ENCODE assay signal across 18 cellular contexts in the genomic region with DNA sequence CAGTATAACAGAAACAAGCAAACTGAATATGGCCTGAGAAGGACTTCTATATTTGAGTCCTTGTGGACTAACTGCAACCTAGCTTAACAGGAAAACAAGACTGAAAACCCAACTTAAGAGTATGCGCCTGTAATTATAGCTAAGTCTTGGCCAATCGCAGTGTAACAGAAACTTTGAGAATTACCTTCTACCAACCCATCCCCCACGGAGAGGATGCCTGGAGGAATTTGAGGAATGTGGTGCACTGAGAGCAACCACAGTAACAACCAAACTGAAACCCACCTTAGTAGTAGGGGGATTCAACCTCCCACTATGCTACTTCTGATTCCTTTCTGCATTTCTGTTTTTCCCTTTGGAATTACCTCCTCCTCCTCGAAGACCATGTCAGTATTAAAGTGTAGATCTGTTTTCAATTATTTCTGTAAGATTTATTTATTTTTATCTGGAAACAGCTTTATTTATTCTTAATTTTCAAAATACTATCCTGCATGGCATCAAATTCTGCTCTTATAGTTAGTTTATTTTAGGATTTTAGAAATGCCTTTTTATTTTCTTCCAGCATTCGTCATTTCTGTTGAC.
A peak's percentile ranks its signal among the peaks of the same experiment; 100 is the strongest.
DNase-seq lines count a peak whose midpoint lies in the region; ATAC-seq and TF ChIP-seq lines count a peak whose summit lies in the region.
"Had no signal": no experiment of that assay in that cellular context is flagged by ENCODE, and none has a peak within 500 bp of the region (broad histone marks: within the 10 kb centered on the region; RNA-seq: fewer than 3 reads in every experiment).

No MANE protein-coding gene starts in this region.

- H3K9me3 ChIP-seq in HUES64 (ENCODE audit: insufficient read depth, low read depth, low read length) (no peaks in the 10 kb centered on the region), hepatocyte (ENCODE audit: low read depth) (no peaks in the 10 kb centered on the region), trophoblast cell (ENCODE audit: insufficient read depth, low read depth, low read length) (no peaks in the 10 kb centered on the region)
- H3K9me3 ChIP-seq: MG63, SJSA1 had no signal

- no peak overlapping the region for H4K91ac ChIP-seq in trophoblast cell (ENCODE audit: low read depth, low read length)

- H2BK5ac ChIP-seq in trophoblast cell (ENCODE audit: low read depth, low read length, poor library complexity): no peak overlapping the region

- DNase-seq in hepatocyte (ENCODE audit: low spot score) (no peak), iPS-NIHi7 (ENCODE audit: extremely low spot score) (peak; percentile 77), trophoblast cell (no peak), LoVo (ENCODE audit: low spot score) (no peak), foreskin fibroblast (no peak)
- DNase-seq in activated T-cell treated with anti-CD3 and anti-CD28 coated beads, Interleukin-2, amount 50 U/mL, for 24 hours: no peak
- DNase-seq: GF-D8, MG63, NCI-H1092, NCI-H146, NCI-H2081, NCI-H510A treated with DMSO at 0.1 percent for 48 hours, NCI-H82 had no signal

- WGBS in HUES64: 38% methylated on average over 1 of the region's 5 CpGs
- 34% methylated on average over 5 of the region's 5 CpGs for WGBS in hepatocyte (ENCODE audit: low lambda C conversion rate, missing lambda C conversion rate)
- no CpG with 5 or more reads among the region's 5 CpGs for WGBS in trophoblast cell (ENCODE audit: extremely low coverage, insufficient coverage, insufficient read length)

- TF ChIP-seq CTCF in hepatocyte (IDR thresholded peaks at IDR 0.05; ENCODE audit: poor library complexity): no peak
- no peak for TF ChIP-seq CTCF in foreskin fibroblast (IDR thresholded peaks at IDR 0.05; ENCODE audit: low read depth, low read length)

- H3K4me3 Mint-ChIP-seq in activated T-cell treated with anti-CD3 and anti-CD28 coated beads, Interleukin-2, amount 50 U/mL, for 24 hours: no peak overlapping the region

- H3K36me3 ChIP-seq in HUES64 (ENCODE audit: insufficient read depth, low read length): no peaks in the 10 kb centered on the region
- H3K36me3 ChIP-seq in hepatocyte (replicated peaks; ENCODE audit: insufficient read depth, low read depth): no peaks in the 10 kb centered on the region
- H3K36me3 ChIP-seq in trophoblast cell (ENCODE audit: control insufficient read depth in 1 of 2, insufficient read depth in 2 of 2, low read length in 2 of 2): no peaks in the 10 kb centered on the region
- H3K36me3 ChIP-seq: MG63, SJSA1 had no signal

- no peaks in the 10 kb centered on the region for H3K4me1 Mint-ChIP-seq in activated T-cell treated with anti-CD3 and anti-CD28 coated beads, Interleukin-2, amount 50 U/mL, for 24 hours (ENCODE audit: low read depth)

- H2AFZ ChIP-seq in hepatocyte (peak overlapping the region; percentile 12), trophoblast cell (ENCODE audit: insufficient read depth, low read length, poor library complexity) (no peak overlapping the region)

- no peak overlapping the region for H3K18ac ChIP-seq in trophoblast cell (ENCODE audit: low read length)

- H3K27ac ChIP-seq in HUES64 (ENCODE audit: low read depth, low read length) (peak overlapping the region; percentile 74), hepatocyte (no peak overlapping the region), trophoblast cell (ENCODE audit: low read depth, low read length) (no peak overlapping the region)
- H3K27ac ChIP-seq: C4-2B, SJSA1 had no signal

- H4K8ac ChIP-seq in trophoblast cell (ENCODE audit: low read depth, low read length): no peak overlapping the region

- no peak overlapping the region for H3K4ac ChIP-seq in trophoblast cell (ENCODE audit: low read depth, low read length)

- no peak overlapping the region for H3K27ac Mint-ChIP-seq in activated T-cell treated with anti-CD3 and anti-CD28 coated beads, Interleukin-2, amount 50 U/mL, for 24 hours

- H3K4me3 ChIP-seq in HUES64 (ENCODE audit: low read length): peak overlapping the region; percentile 32
- H3K4me3 ChIP-seq in hepatocyte: no peak overlapping the region
- H3K4me3 ChIP-seq in trophoblast cell (ENCODE audit: low read depth, low read length): no peak overlapping the region
- H3K4me3 ChIP-seq in foreskin fibroblast (ENCODE audit: low read depth in 1 of 2, low read length in 2 of 2): no peak overlapping the region
- H3K4me3 ChIP-seq: MG63, SJSA1 had no signal

- H3K27me3 Mint-ChIP-seq in activated T-cell treated with anti-CD3 and anti-CD28 coated beads, Interleukin-2, amount 50 U/mL, for 24 hours: no peaks in the 10 kb centered on the region

- H3K9me2 ChIP-seq in hepatocyte (replicated peaks; ENCODE audit: insufficient read depth): no peaks in the 10 kb centered on the region

- no peak overlapping the region for H3K23ac ChIP-seq in trophoblast cell (ENCODE audit: low read length)

- H3K14ac ChIP-seq in trophoblast cell (ENCODE audit: low read length): no peak overlapping the region

- no peak overlapping the region for H2BK120ac ChIP-seq in trophoblast cell (ENCODE audit: insufficient read depth, low read length, poor library complexity)

- H3K4me1 ChIP-seq in HUES64 (ENCODE audit: insufficient read depth, low read length) (peaks cover 28% of the 10 kb centered on the region), hepatocyte (ENCODE audit: insufficient read depth) (peaks cover 3% of the 10 kb centered on the region), trophoblast cell (ENCODE audit: control insufficient read depth in 1 of 2, insufficient read depth in 2 of 2, low read length in 2 of 2) (peaks cover 2 to 6% of the 10 kb centered on the region in 2 experiments)
- H3K4me1 ChIP-seq: SJSA1 had no signal

- no peaks in the 10 kb centered on the region for H3K36me3 Mint-ChIP-seq in activated T-cell treated with anti-CD3 and anti-CD28 coated beads, Interleukin-2, amount 50 U/mL, for 24 hours (ENCODE audit: low read depth)

- H2BK12ac ChIP-seq in trophoblast cell (ENCODE audit: low read length): no peak overlapping the region

- peak overlapping the region; percentile 64 for H3K9ac ChIP-seq in HUES64 (ENCODE audit: low read depth, low read length)
- no peak overlapping the region for H3K9ac ChIP-seq in trophoblast cell (ENCODE audit: low read length)

- no peak overlapping the region for H4K12ac ChIP-seq in trophoblast cell (ENCODE audit: low read depth, low read length)

- H3K79me1 ChIP-seq in trophoblast cell (ENCODE audit: low read length): peaks cover 1% of the 10 kb centered on the region

- ATAC-seq in HG03571 (IDR thresholded peaks at IDR 0.05; ENCODE audit: unreplicated experiment): no peak
- ATAC-seq: HCT116 had no signal

- H3K79me2 ChIP-seq in hepatocyte (no peaks in the 10 kb centered on the region), trophoblast cell (ENCODE audit: control insufficient read depth, insufficient read depth, low read length, poor library complexity) (no peaks in the 10 kb centered on the region)

- no peaks in the 10 kb centered on the region for H3K9me3 Mint-ChIP-seq in activated T-cell treated with anti-CD3 and anti-CD28 coated beads, Interleukin-2, amount 50 U/mL, for 24 hours

- H4K20me1 ChIP-seq in hepatocyte (ENCODE audit: insufficient read depth, poor library complexity, severe bottlenecking): no peaks in the 10 kb centered on the region

- H3K4me2 ChIP-seq in hepatocyte (no peak overlapping the region), trophoblast cell (ENCODE audit: low read length) (peak overlapping the region; percentile 35)

- H2AK5ac ChIP-seq in trophoblast cell (ENCODE audit: low read length): no peak overlapping the region

- H3K27me3 ChIP-seq in HUES64 (ENCODE audit: insufficient read depth, low read length) (no peaks in the 10 kb centered on the region), hepatocyte (no peaks in the 10 kb centered on the region), trophoblast cell (ENCODE audit: insufficient read depth, low read length) (no peaks in the 10 kb centered on the region)
- H3K27me3 ChIP-seq: MG63, SJSA1 had no signal
